22 cellular contexts compared by ENCODE assay signal in the genomic region with DNA sequence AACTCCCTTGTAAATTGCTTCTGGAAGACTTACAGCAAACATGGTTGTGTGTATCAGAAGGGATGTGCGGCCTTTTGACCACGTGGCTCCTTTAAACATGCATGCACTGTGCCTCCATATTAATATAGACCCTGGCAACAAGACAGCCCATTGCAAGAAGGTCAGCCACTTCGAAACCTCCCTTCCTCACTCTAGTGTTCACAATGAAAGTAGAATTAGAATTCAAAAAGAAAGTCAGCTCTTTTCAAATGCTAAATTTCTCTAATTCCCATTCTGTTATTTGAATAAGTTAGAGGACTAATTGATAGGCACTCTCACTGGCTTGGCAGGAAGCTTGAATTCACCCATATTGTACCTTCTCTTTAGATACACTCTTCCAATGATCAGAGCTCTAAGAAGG.
"Had no signal": no experiment of that assay in that cellular context is flagged by ENCODE, and none has a peak within 500 bp of the region (broad histone marks: within the 10 kb centered on the region; RNA-seq: fewer than 3 reads in every experiment).

No MANE protein-coding gene starts in this region.

- H3K9ac ChIP-seq: neural progenitor cell, parathyroid adenoma had no signal

- H3K4me1 Mint-ChIP-seq: naive thymus-derived CD4-positive, alpha-beta T cell; nephron; neural progenitor cell had no signal

- H3K27me3 Mint-ChIP-seq: naive thymus-derived CD4-positive, alpha-beta T cell; progenitor cell of endocrine pancreas had no signal

- H3K36me3 ChIP-seq: right lobe of liver had no signal

- H3K4me1 ChIP-seq: parathyroid adenoma, vagina had no signal

- H3K4me3 Mint-ChIP-seq: naive thymus-derived CD4-positive, alpha-beta T cell; nephron; neural progenitor cell had no signal

- H3K9me3 Mint-ChIP-seq: nephron, neural progenitor cell had no signal

- H3K27me3 ChIP-seq: dorsolateral prefrontal cortex, left lung, neural progenitor cell, right lobe of liver, stomach, thyroid gland, vagina had no signal

- H3K27ac ChIP-seq: dorsolateral prefrontal cortex, left lung, neural progenitor cell, parathyroid adenoma, right lobe of liver, stomach, thyroid gland, vagina had no signal

- H3K4me3 ChIP-seq: dorsolateral prefrontal cortex, left lung, neural progenitor cell, right lobe of liver, stomach, thyroid gland, vagina had no signal

- DNase-seq: dorsolateral prefrontal cortex; effector CD4-positive, alpha-beta T cell; hypothalamus; left cardiac atrium; left lung; mesendoderm; midbrain; naive thymus-derived CD4-positive, alpha-beta T cell; right lobe of liver; small intestine; stimulated activated CD4-positive, alpha-beta T cell treated with anti-CD3 and anti-CD28 coated beads, Interleukin-15, amount 100 ng/mL, for 24 hours; stimulated activated CD4-positive, alpha-beta T cell treated with anti-CD3 and anti-CD28 coated beads, Interleukin-2, amount 100 ng/mL, for 48 hours; stimulated activated CD8-positive, alpha-beta memory T cell treated with anti-CD3 and anti-CD28 coated beads, Interleukin-4, amount 100 ng/mL, for 48 hours; stimulated activated naive CD4-positive, alpha-beta T cell treated with Interleukin-2 at 50 U/mL for 16 hours; stomach; thyroid gland; trophoblast cell had no signal

- ATAC-seq: left cardiac atrium; left lung; naive thymus-derived CD4-positive, alpha-beta T cell; right lobe of liver had no signal

- H3K9me3 ChIP-seq: left lung, right lobe of liver, stomach, thyroid gland, vagina had no signal

- H3K27ac Mint-ChIP-seq: naive thymus-derived CD4-positive, alpha-beta T cell; nephron; neural progenitor cell; progenitor cell of endocrine pancreas had no signal
